In genomic region chr14:58196198-58196597, GRCh38 we compare ENCODE assay signal across 34 cellular contexts. TPM values are rescaled to one million over a fixed set of nuclear protein-coding genes. Genes with fewer than 3 reads are reported as not detected.
"Had no signal": no experiment of that assay in that cellular context is flagged by ENCODE, and none has a peak within 500 bp of the region (broad histone marks: within the 10 kb centered on the region; RNA-seq: fewer than 3 reads in every experiment).

No MANE protein-coding gene starts in this region.

- H3K4me3 Mint-ChIP-seq: activated CD4-positive, alpha-beta T cell treated with anti-CD3 and anti-CD28 coated beads, Interleukin-2, amount 10 ng/mL, durations not matched to agents 24 days and 14 days; activated CD8-positive, alpha-beta T cell treated with anti-CD3 and anti-CD28 coated beads for 36 hours; activated T-cell treated with anti-CD3 and anti-CD28 coated beads, Interleukin-2, amount 50 U/mL, for 72 hours; activated T-helper 17 cell treated with anti-CD3 and anti-CD28 coated beads, Interleukin-2, amount 50 U/mL, for 72 hours; T-cell had no signal

- H3K9me3 Mint-ChIP-seq: activated CD4-positive, alpha-beta T cell treated with anti-CD3 and anti-CD28 coated beads, Interleukin-2, amount 10 ng/mL, durations not matched to agents 24 days and 14 days; activated CD8-positive, alpha-beta T cell treated with anti-CD3 and anti-CD28 coated beads for 36 hours; activated naive CD4-positive, alpha-beta T cell treated with anti-CD3 and anti-CD28 coated beads, Interleukin-2, amount 50 U/mL, for 72 hours; activated T-cell treated with anti-CD3 and anti-CD28 coated beads, Interleukin-2, amount 50 U/mL, for 72 hours; activated T-helper 17 cell treated with anti-CD3 and anti-CD28 coated beads, Interleukin-2, amount 50 U/mL, for 72 hours; T-cell had no signal

- H3K27ac Mint-ChIP-seq: activated CD4-positive, alpha-beta T cell treated with anti-CD3 and anti-CD28 coated beads, Interleukin-2, amount 10 ng/mL, durations not matched to agents 24 days and 14 days; activated CD8-positive, alpha-beta T cell treated with anti-CD3 and anti-CD28 coated beads for 36 hours; activated naive CD4-positive, alpha-beta T cell treated with anti-CD3 and anti-CD28 coated beads, Interleukin-2, amount 50 U/mL, for 72 hours; activated T-cell treated with anti-CD3 and anti-CD28 coated beads, Interleukin-2, amount 50 U/mL, for 72 hours; activated T-helper 17 cell treated with anti-CD3 and anti-CD28 coated beads, Interleukin-2, amount 50 U/mL, for 72 hours had no signal

- H3K9me3 ChIP-seq: MG63, Peyer's patch had no signal

- H3K27me3 ChIP-seq: cardiac muscle cell, MG63, Peyer's patch had no signal

- DNase-seq: activated CD4-positive, alpha-beta T cell treated with anti-CD3 and anti-CD28 coated beads for 1 hour; activated CD4-positive, alpha-beta T cell treated with anti-CD3 and anti-CD28 coated beads, Interleukin-2, amount 10 ng/mL, durations not matched to agents 24 days and 14 days; activated CD4-positive, alpha-beta T cell treated with anti-CD3 and anti-CD28 coated beads, Interleukin-2, amount 50 U/mL, for 4 hours; activated CD4-positive, CD25-positive, alpha-beta regulatory T cell; activated CD8-positive, alpha-beta T cell treated with anti-CD3 and anti-CD28 coated beads for 36 hours; activated effector memory CD4-positive, alpha-beta T cell treated with anti-CD3 and anti-CD28 coated beads, Interleukin-2, amount 50 U/mL, for 16 hours; activated naive CD4-positive, alpha-beta T cell; activated T-cell treated with anti-CD3 and anti-CD28 coated beads, Interleukin-2, amount 50 U/mL, for 1 hour; activated T-cell treated with anti-CD3 and anti-CD28 coated beads, Interleukin-2, amount 50 U/mL, for 72 hours; amniotic stem cell; aorta; MG63; NCI-H1048; NCI-H1105 treated with DMSO at 0.1 percent for 48 hours; NCI-H1436; NCI-H1694; NCI-H1930; NCI-H2081 treated with DMSO at 0.1 percent for 48 hours; NCI-H226; NCI-H446 treated with DMSO at 0.1 percent for 48 hours; NCI-H524; NCI-H69; NCI-H82; Peyer's patch; RPMI8226; SIG-M5; T-cell; T1000; WERI-Rb-1 had no signal

- H3K36me3 ChIP-seq: cardiac muscle cell, MG63, Peyer's patch, WERI-Rb-1 had no signal

- ATAC-seq: activated CD8-positive, alpha-beta T cell treated with anti-CD3 and anti-CD28 coated beads for 36 hours; activated naive CD4-positive, alpha-beta T cell treated with anti-CD3 and anti-CD28 coated beads, Interleukin-2, amount 50 U/mL, for 72 hours; activated T-cell treated with anti-CD3 and anti-CD28 coated beads, Interleukin-2, amount 50 U/mL, for 72 hours; activated T-helper 17 cell treated with anti-CD3 and anti-CD28 coated beads, Interleukin-2, amount 50 U/mL, for 72 hours; SK-N-SH treated with all-trans-retinoic acid at 6 μM for 48 hours; T-cell had no signal

- H3K27me3 Mint-ChIP-seq: activated CD8-positive, alpha-beta T cell treated with anti-CD3 and anti-CD28 coated beads for 36 hours; activated T-helper 17 cell treated with anti-CD3 and anti-CD28 coated beads, Interleukin-2, amount 50 U/mL, for 72 hours had no signal

- H3K36me3 Mint-ChIP-seq: T-cell had no signal

- H3K27ac ChIP-seq: cardiac muscle cell, Peyer's patch, WERI-Rb-1 had no signal

- H3K4me3 ChIP-seq: cardiac muscle cell, MG63, Peyer's patch had no signal

RNA-seq across cellular contexts. Expression of gene ARMH4, which starts 44.2 kb away (rescaled TPM):
- total RNA-seq: activated CD4-positive, alpha-beta T cell treated with anti-CD3 and anti-CD28 coated beads, Interleukin-2, amount 10 ng/mL, durations not matched to agents 24 days and 14 days; activated CD8-positive, alpha-beta T cell treated with anti-CD3 and anti-CD28 coated beads for 36 hours; activated T-cell treated with anti-CD3 and anti-CD28 coated beads, Interleukin-2, amount 50 U/mL, for 72 hours; activated T-helper 17 cell treated with anti-CD3 and anti-CD28 coated beads, Interleukin-2, amount 50 U/mL, for 72 hours; T-cell; T-helper 2 cell treated with Interferon-gamma antibody and Interleukin-4, amounts not matched to agents 100 ng/mL and 5 ng/mL, for 36 hours had no signal
